Comparison of ENCODE assay signal across 8 cellular contexts in the genomic region with DNA sequence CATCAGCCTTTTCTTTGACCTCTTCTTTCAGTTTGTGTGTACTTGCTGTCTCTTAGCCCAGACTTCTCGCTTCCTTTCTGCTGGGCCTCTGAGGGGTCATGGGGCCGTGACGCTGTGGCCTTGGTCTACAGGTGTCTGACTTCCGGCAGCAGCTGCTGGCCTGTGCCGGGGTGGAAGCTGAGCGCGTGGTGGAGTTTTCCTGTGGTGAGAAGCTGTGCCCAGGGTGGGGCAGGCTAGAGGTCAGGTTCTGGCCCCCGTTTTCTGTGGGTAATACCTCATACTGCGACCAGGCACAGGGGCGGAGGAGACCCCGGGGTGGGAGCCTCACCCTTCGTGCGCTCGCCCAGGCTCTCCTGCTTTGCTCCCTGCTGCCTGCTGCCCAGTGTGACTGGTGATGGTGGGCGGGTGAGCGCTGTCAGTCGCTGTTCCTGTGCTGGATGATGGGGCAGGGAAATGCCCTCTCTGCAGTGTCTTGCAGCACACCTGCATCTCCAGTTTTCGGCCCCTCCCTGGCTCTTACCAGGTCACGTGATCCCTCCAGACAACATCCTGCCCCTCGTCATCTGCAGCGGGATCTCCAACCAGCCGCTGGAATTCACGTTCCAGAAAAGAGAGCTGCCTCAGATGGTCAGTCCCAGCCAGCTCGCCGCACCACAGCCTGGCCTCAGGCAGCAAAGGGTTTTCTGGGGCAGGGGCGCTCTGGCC. TPM values are rescaled to one million over a fixed set of nuclear protein-coding genes. Genes with fewer than 3 reads are reported as not detected.
A peak's percentile ranks its signal among the peaks of the same experiment; 100 is the strongest.
DNase-seq lines count a peak whose midpoint lies in the region; ATAC-seq and TF ChIP-seq lines count a peak whose summit lies in the region.
"Not testable (repeated sequence)": the region's sequence is repeated elsewhere in the genome, so short reads cannot be mapped to it uniquely, and the experiment has no call there.

No MANE protein-coding gene starts in this region.

- H3K27ac Mint-ChIP-seq in stimulated activated effector memory CD8-positive, alpha-beta T cell treated with anti-CD3 and anti-CD28 coated beads, Interleukin-12 subunit alpha, Interleukin-12 subunit beta, amount 100 ng/mL, for 72 hours, result not testable (repeated sequence)

- not testable (repeated sequence) for H4K20me1 ChIP-seq in DOHH2 (ENCODE audit: control insufficient read depth, insufficient read depth, low read depth, low read length); MM.1S (ENCODE audit: insufficient read depth, low read length); SU-DHL-6 (ENCODE audit: low read depth, low read length)

- H3K27me3 ChIP-seq in DOHH2 (ENCODE audit: control insufficient read depth, low read length); MM.1S (replicated peaks; ENCODE audit: insufficient read depth, low read length); SU-DHL-6 (ENCODE audit: low read length); right atrium auricular region: not testable (repeated sequence)

- H3K27ac ChIP-seq in DOHH2 (ENCODE audit: low read depth, low read length) (peak overlapping the region; percentile 37; the same call in 1 of the 2 replicates), MM.1S (ENCODE audit: low read length) (peak overlapping the region; percentile 78), SU-DHL-6 (ENCODE audit: low read depth, low read length) (peak overlapping the region; percentile 72)
- not testable (repeated sequence) for H3K27ac ChIP-seq in right atrium auricular region

- not testable (repeated sequence) for TF ChIP-seq CTCF in DOHH2 (IDR thresholded peaks at IDR 0.05; ENCODE audit: low read depth, low read length, poor library complexity, severe bottlenecking); MM.1S (IDR thresholded peaks at IDR 0.05; ENCODE audit: low read length); SU-DHL-6 (IDR thresholded peaks at IDR 0.05; ENCODE audit: insufficient read depth, low read length, poor library complexity, severe bottlenecking); right atrium auricular region (IDR thresholded peaks at IDR 0.05)

- not testable (repeated sequence) for H3F3A ChIP-seq in DOHH2 (ENCODE audit: control insufficient read depth, insufficient read depth); SU-DHL-6 (ENCODE audit: insufficient read depth)
- peaks cover 13% of the 10 kb centered on the region; the same call in 1 of the 2 replicates for H3F3A ChIP-seq in MM.1S (ENCODE audit: insufficient read depth, low read length)

- H3K4me2 ChIP-seq in DOHH2 (ENCODE audit: low read length) (0 out of 2 replicates have a peak overlapping the region, but pooled peaks have one; percentile 26), MM.1S (ENCODE audit: low read depth, low read length) (peak overlapping the region; percentile 57), SU-DHL-6 (ENCODE audit: low read depth, low read length, poor library complexity, severe bottlenecking) (peak overlapping the region; percentile 30)

- not testable (repeated sequence) for H3K79me2 ChIP-seq in DOHH2 (ENCODE audit: control insufficient read depth, low read length); MM.1S (ENCODE audit: low read length); SU-DHL-6 (ENCODE audit: insufficient read depth, low read length)

- H3K36me3 Mint-ChIP-seq in stimulated activated effector memory CD8-positive, alpha-beta T cell treated with anti-CD3 and anti-CD28 coated beads, Interleukin-12 subunit alpha, Interleukin-12 subunit beta, amount 100 ng/mL, for 72 hours, result peaks cover 76% of the 10 kb centered on the region

- ATAC-seq in GM19324 (IDR thresholded peaks at IDR 0.05; ENCODE audit: low FRiP score, unreplicated experiment) (peak; percentile 78), GM21723 (IDR thresholded peaks at IDR 0.05; ENCODE audit: unreplicated experiment) (peak; percentile 84), HG02885 (IDR thresholded peaks at IDR 0.05; ENCODE audit: poor library complexity, unreplicated experiment) (peak; percentile 98)
- ATAC-seq in stimulated activated effector memory CD8-positive, alpha-beta T cell treated with anti-CD3 and anti-CD28 coated beads, Interleukin-12 subunit alpha, Interleukin-12 subunit beta, amount 100 ng/mL, for 72 hours, result peak; percentile 27

- not testable (repeated sequence) for H3K4me3 ChIP-seq in DOHH2 (ENCODE audit: low read length); MM.1S (ENCODE audit: low read length); SU-DHL-6 (ENCODE audit: insufficient read depth, low read length, poor library complexity, severe bottlenecking); right atrium auricular region

- not testable (repeated sequence) for H3K9me3 Mint-ChIP-seq in stimulated activated effector memory CD8-positive, alpha-beta T cell treated with anti-CD3 and anti-CD28 coated beads, Interleukin-12 subunit alpha, Interleukin-12 subunit beta, amount 100 ng/mL, for 72 hours

- H3K9ac ChIP-seq in MM.1S (ENCODE audit: low read length), result peak overlapping the region; percentile 54
- H3K9ac ChIP-seq in SU-DHL-6 (ENCODE audit: low read length), result not testable (repeated sequence)

- H3K9me3 ChIP-seq in DOHH2 (ENCODE audit: control insufficient read depth, insufficient read depth, low read length); MM.1S (replicated peaks; ENCODE audit: insufficient read depth, low read length); SU-DHL-6 (ENCODE audit: insufficient read depth, low read length); right atrium auricular region: not testable (repeated sequence)

- H3K9me2 ChIP-seq in DOHH2 (replicated peaks; ENCODE audit: control insufficient read depth, low read length); MM.1S (replicated peaks; ENCODE audit: insufficient read depth, low read length); SU-DHL-6 (replicated peaks; ENCODE audit: insufficient read depth, low read length): not testable (repeated sequence)

- H3K4me3 Mint-ChIP-seq in stimulated activated effector memory CD8-positive, alpha-beta T cell treated with anti-CD3 and anti-CD28 coated beads, Interleukin-12 subunit alpha, Interleukin-12 subunit beta, amount 100 ng/mL, for 72 hours, result not testable (repeated sequence)

- H3K4me1 Mint-ChIP-seq in stimulated activated effector memory CD8-positive, alpha-beta T cell treated with anti-CD3 and anti-CD28 coated beads, Interleukin-12 subunit alpha, Interleukin-12 subunit beta, amount 100 ng/mL, for 72 hours, result not testable (repeated sequence)

- peaks cover 14% of the 10 kb centered on the region for H3K36me3 ChIP-seq in DOHH2 (ENCODE audit: control insufficient read depth, low read length)
- not testable (repeated sequence) for H3K36me3 ChIP-seq in MM.1S (replicated peaks; ENCODE audit: insufficient read depth, low read length); SU-DHL-6 (ENCODE audit: low read length); right atrium auricular region

- not testable (repeated sequence) for H2AFZ ChIP-seq in MM.1S (ENCODE audit: low read length); SU-DHL-6 (ENCODE audit: low read depth, low read length, severe bottlenecking)

- H3K4me1 ChIP-seq in DOHH2 (ENCODE audit: control insufficient read depth, low read length) (peaks cover 18% of the 10 kb centered on the region), MM.1S (ENCODE audit: low read length) (peaks cover 20% of the 10 kb centered on the region)
- not testable (repeated sequence) for H3K4me1 ChIP-seq in right atrium auricular region

- DNase-seq in MM.1S (peak; percentile 93), right atrium auricular region (ENCODE audit: low spot score) (peak; percentile 55)
- not testable (repeated sequence) for DNase-seq in stimulated activated effector memory CD8-positive, alpha-beta T cell treated with anti-CD3 and anti-CD28 coated beads, Interleukin-12 subunit alpha, Interleukin-12 subunit beta, amount 100 ng/mL, for 72 hours (ENCODE audit: low spot score in 2 of 2)

RNA-seq across cellular contexts. Expression of gene DDX11, which starts 27.0 kb away (rescaled TPM):
- total RNA-seq in right atrium auricular region, result 1 to 10 TPM; 1.1 to 5.3 TPM

Comparison
In these comparisons a context has a peak if more than half of its experiments do, and no peak if none do; other contexts are left out.
1. ATAC-seq: peak in every context shown above with its lines; median percentile 98 in HG02885; 84 in GM21723; 78 in GM19324; 27 in stimulated activated effector memory CD8-positive, alpha-beta T cell treated with anti-CD3 and anti-CD28 coated beads, Interleukin-12 subunit alpha, Interleukin-12 subunit beta, amount 100 ng/mL, for 72 hours.